In the genomic region with DNA sequence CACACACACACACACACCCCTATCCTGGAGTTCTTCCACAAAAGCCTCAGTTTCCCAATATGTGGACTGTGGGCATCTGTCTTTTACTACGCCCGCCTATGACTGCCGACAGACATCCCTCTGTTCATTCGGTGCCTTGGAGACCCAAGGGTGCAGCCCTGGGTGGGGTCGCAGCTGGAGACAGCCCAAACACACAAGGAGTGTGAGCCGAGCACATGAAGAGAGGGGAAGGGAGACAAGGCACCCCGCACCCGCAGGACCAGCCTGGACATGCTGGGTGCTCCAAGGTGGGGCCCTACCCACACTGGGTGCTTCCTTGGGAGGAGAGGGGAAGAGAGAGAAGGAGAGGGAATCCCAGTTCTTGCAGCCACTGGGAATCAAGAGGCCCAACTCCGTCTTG, we compare ENCODE assay signal across 10 cellular contexts. TPM values are rescaled to one million over a fixed set of nuclear protein-coding genes. Genes with fewer than 3 reads are reported as not detected.
DNase-seq lines count a peak whose midpoint lies in the region; ATAC-seq and TF ChIP-seq lines count a peak whose summit lies in the region.
"Had no signal": no experiment of that assay in that cellular context is flagged by ENCODE, and none has a peak within 500 bp of the region (broad histone marks: within the 10 kb centered on the region; RNA-seq: fewer than 3 reads in every experiment).

No MANE protein-coding gene starts in this region.

- TF ChIP-seq EP300 in SK-N-SH (IDR thresholded peaks at IDR 0.05; ENCODE audit: borderline replicate concordance in 1 of 2, low read depth in 1 of 2, low read length in 1 of 2) = no peak

- peaks cover 23% of the 10 kb centered on the region; the same call in 1 of the 2 replicates for H3K79me2 ChIP-seq in SK-N-SH (ENCODE audit: insufficient read depth)
- peaks cover 16% of the 10 kb centered on the region for H3K79me2 ChIP-seq in MM.1S (ENCODE audit: low read length)

- 89% methylated on average over 9 of the region's 9 CpGs for WGBS in SK-N-SH (ENCODE audit: low lambda C conversion rate)
- WGBS in body of pancreas, 2 donors = 82% methylated on average over 9 of the region's 9 CpGs

- H3K27ac ChIP-seq in SK-N-SH (ENCODE audit: low read depth in 2 of 2, low read length in 1 of 2) (peak overlapping the region; percentile 73 to 87; a peak in 3 of 4 replicates), MM.1S (ENCODE audit: low read length) (no peak overlapping the region), body of pancreas (no peak overlapping the region)

- H3K27ac Mint-ChIP-seq in effector memory CD8-positive, alpha-beta T cell = peak overlapping the region; percentile 53 to 99
- peak overlapping the region; percentile 97 for H3K27ac Mint-ChIP-seq in neural crest cell (ENCODE audit: unreplicated experiment)

- H3K4me1 ChIP-seq in SK-N-SH (ENCODE audit: control insufficient read depth in 1 of 2, insufficient read depth in 2 of 2, low read depth in 1 of 2, low read length in 1 of 2) = peaks cover 0 to 22% of the 10 kb centered on the region in 2 experiments; a peak in 1 of 4 replicates
- peaks cover 4% of the 10 kb centered on the region; the same call in 1 of the 2 replicates for H3K4me1 ChIP-seq in MM.1S (ENCODE audit: low read length)
- H3K4me1 ChIP-seq in body of pancreas = peaks cover 12% of the 10 kb centered on the region

- H2AFZ ChIP-seq in SK-N-SH (ENCODE audit: low read depth) = peak overlapping the region; percentile 100
- H2AFZ ChIP-seq in MM.1S (ENCODE audit: low read length) = peak overlapping the region; percentile 86; the same call in 1 of the 2 replicates

- H3K9me3 Mint-ChIP-seq in effector memory CD8-positive, alpha-beta T cell = no peaks in the 10 kb centered on the region
- no peaks in the 10 kb centered on the region for H3K9me3 Mint-ChIP-seq in neural crest cell

- TF ChIP-seq RAD21 in SK-N-SH (IDR thresholded peaks at IDR 0.05; ENCODE audit: low read length) = no peak

- H3K4me3 Mint-ChIP-seq in effector memory CD8-positive, alpha-beta T cell = peak overlapping the region; percentile 98
- H3K4me3 Mint-ChIP-seq in neural crest cell = peak overlapping the region; percentile 69

- no peaks in the 10 kb centered on the region for H4K20me1 ChIP-seq in SK-N-SH (ENCODE audit: insufficient read depth)
- no peaks in the 10 kb centered on the region for H4K20me1 ChIP-seq in MM.1S (ENCODE audit: insufficient read depth, low read length)

- peaks cover 0 to 9% of the 10 kb centered on the region in 2 experiments for H3K36me3 ChIP-seq in SK-N-SH (replicated peaks in 1 of 2; ENCODE audit: control insufficient read depth in 1 of 2, insufficient read depth in 2 of 2, low read length in 1 of 2)
- no peaks in the 10 kb centered on the region for H3K36me3 ChIP-seq in MM.1S (replicated peaks; ENCODE audit: insufficient read depth, low read length)
- no peaks in the 10 kb centered on the region for H3K36me3 ChIP-seq in body of pancreas (replicated peaks in 1 of 2; ENCODE audit: insufficient read depth in 1 of 2, low read depth in 2 of 2)

- peaks cover 29 to 31% of the 10 kb centered on the region in 2 donors for H3K4me1 Mint-ChIP-seq in effector memory CD8-positive, alpha-beta T cell (ENCODE audit: low read depth in 2 of 2)
- H3K4me1 Mint-ChIP-seq in neural crest cell = peaks cover 59% of the 10 kb centered on the region

- H3K9me3 ChIP-seq in SK-N-SH (no peaks in the 10 kb centered on the region), MM.1S (replicated peaks; ENCODE audit: insufficient read depth, low read length) (no peaks in the 10 kb centered on the region), body of pancreas (no peaks in the 10 kb centered on the region)

- no peak for DNase-seq in SK-N-SH
- DNase-seq in MM.1S = no peak
- no peak for DNase-seq in effector memory CD8-positive, alpha-beta T cell
- DNase-seq in neural crest cell (ENCODE audit: low read depth, low spot score) = no peak
- DNase-seq in DMS153 (lab: John Stamatoyannopoulos, UW) = no peak
- DNase-seq in body of pancreas = no peak
- DNase-seq: 8988T had no signal

- H3K4me3 ChIP-seq in SK-N-SH (ENCODE audit: low read depth in 2 of 2, low read length in 1 of 2) = no peak overlapping the region
- H3K4me3 ChIP-seq in MM.1S (ENCODE audit: low read length) = no peak overlapping the region
- no peak overlapping the region for H3K4me3 ChIP-seq in body of pancreas

- ATAC-seq in SK-N-SH treated with all-trans-retinoic acid at 6 μM for 48 hours (no peak), body of pancreas (no peak), HG03097 (IDR thresholded peaks at IDR 0.05; ENCODE audit: low FRiP score, unreplicated experiment) (no peak)
- no peak for ATAC-seq in effector memory CD8-positive, alpha-beta T cell (replicated peaks)

- POLR2A ChIA-PET in SK-N-SH (lab: Yijun Ruan, JAX) = interaction anchor here (1.7 kb wide), 1 partner anchor 20 kb away, joined by 4 read pairs; a partner anchor contains a TSS

- no peaks in the 10 kb centered on the region for H3F3A ChIP-seq in SK-N-SH (replicated peaks; ENCODE audit: insufficient read depth)
- H3F3A ChIP-seq in MM.1S (ENCODE audit: insufficient read depth, low read length) = no peaks in the 10 kb centered on the region

- CTCF ChIA-PET in SK-N-SH (lab: Yijun Ruan, JAX) = interaction anchor here (2.7 to 3.7 kb wide), 2 partner anchors 18 to 22 kb away, joined by 12 to 43 read pairs; no protein-coding TSS in a partner anchor

- TF ChIP-seq POLR2A in body of pancreas (IDR thresholded peaks at IDR 0.05) = no peak

- TF ChIP-seq CTCF in SK-N-SH (IDR thresholded peaks at IDR 0.05) (no peak), MM.1S (IDR thresholded peaks at IDR 0.05; ENCODE audit: low read length) (no peak), neural crest cell (conservative IDR thresholded peaks at IDR 0.05) (no peak), body of pancreas (IDR thresholded peaks at IDR 0.05) (no peak)

- H3K36me3 Mint-ChIP-seq in effector memory CD8-positive, alpha-beta T cell (ENCODE audit: insufficient read depth) = peaks cover 18% of the 10 kb centered on the region
- no peaks in the 10 kb centered on the region for H3K36me3 Mint-ChIP-seq in neural crest cell (ENCODE audit: low read depth)

- intact Hi-C loops in body of pancreas (cut with DNase I) = no loop called here

- H3K27me3 ChIP-seq in SK-N-SH (ENCODE audit: insufficient read depth) (no peaks in the 10 kb centered on the region), MM.1S (replicated peaks; ENCODE audit: insufficient read depth, low read length) (peaks cover 19% of the 10 kb centered on the region; the same call in 1 of the 2 replicates), body of pancreas (no peaks in the 10 kb centered on the region)

- H3K9me2 ChIP-seq in SK-N-SH (no peaks in the 10 kb centered on the region), MM.1S (replicated peaks; ENCODE audit: insufficient read depth, low read length) (no peaks in the 10 kb centered on the region)

- no peaks in the 10 kb centered on the region for H3K27me3 Mint-ChIP-seq in effector memory CD8-positive, alpha-beta T cell
- H3K27me3 Mint-ChIP-seq in neural crest cell (ENCODE audit: low read depth) = no peaks in the 10 kb centered on the region

- no peak overlapping the region for H3K9ac ChIP-seq in SK-N-SH
- H3K9ac ChIP-seq in MM.1S (ENCODE audit: low read length) = no peak overlapping the region

- H3K4me2 ChIP-seq in SK-N-SH = no peak overlapping the region
- H3K4me2 ChIP-seq in MM.1S (ENCODE audit: low read depth, low read length) = no peak overlapping the region

TF ChIP-seq in SK-N-SH, 30 proteins besides CTCF, POLR2A, EP300 and RAD21 (continues in another document):
- TF ChIP-seq, protein P1, sequence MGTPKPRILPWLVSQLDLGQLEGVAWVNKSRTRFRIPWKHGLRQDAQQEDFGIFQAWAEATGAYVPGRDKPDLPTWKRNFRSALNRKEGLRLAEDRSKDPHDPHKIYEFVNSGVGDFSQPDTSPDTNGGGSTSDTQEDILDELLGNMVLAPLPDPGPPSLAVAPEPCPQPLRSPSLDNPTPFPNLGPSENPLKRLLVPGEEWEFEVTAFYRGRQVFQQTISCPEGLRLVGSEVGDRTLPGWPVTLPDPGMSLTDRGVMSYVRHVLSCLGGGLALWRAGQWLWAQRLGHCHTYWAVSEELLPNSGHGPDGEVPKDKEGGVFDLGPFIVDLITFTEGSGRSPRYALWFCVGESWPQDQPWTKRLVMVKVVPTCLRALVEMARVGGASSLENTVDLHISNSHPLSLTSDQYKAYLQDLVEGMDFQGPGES (IDR thresholded peaks at IDR 0.05; ENCODE audit: low read depth, low read length) = no peak

TF ChIP-seq in SK-N-SH treated with all-trans-retinoic acid at 6 μM for 48 hours, 23 proteins besides CTCF, POLR2A, EP300 and RAD21 (continues in another document):
- TF ChIP-seq ZC3H10 (CRISPR knock-in tag; IDR thresholded peaks at IDR 0.05) (no peak), OSR1 (CRISPR knock-in tag; IDR thresholded peaks at IDR 0.05) (no peak)

RNA-seq across cellular contexts. Expression of a gene that starts 0.9 kb away (rescaled TPM):
- polyA plus RNA-seq in SK-N-SH (2012; rRNA removed) = 5.5 and 6.5 TPM in 2 replicates
- 2.8 and 5.4 TPM in 2 replicates for polyA plus RNA-seq in SK-N-SH (2012; cell fraction: cytosol; rRNA removed)
- polyA plus RNA-seq in SK-N-SH (2012; cell fraction: nucleus; rRNA removed) = 8.0 and 9.2 TPM in 2 replicates
- total RNA-seq in neural crest cell (9.5 and 11.7 TPM in 2 replicates), body of pancreas (1 to 10 TPM in 1 of 2 donors, not detected in 1; 4.6 TPM)

RNA-seq across cellular contexts. Expression of a gene that starts 1.2 kb away (rescaled TPM):
- 24.7 and 30.3 TPM in 2 replicates for polyA plus RNA-seq in SK-N-SH (2012; rRNA removed)
- polyA plus RNA-seq in SK-N-SH (2012; cell fraction: cytosol; rRNA removed) = 13.2 and 16.4 TPM in 2 replicates
- polyA plus RNA-seq in SK-N-SH (2012; cell fraction: nucleus; rRNA removed) = 20.2 and 25.7 TPM in 2 replicates
- total RNA-seq in neural crest cell (79.4 and 82.0 TPM in 2 replicates), body of pancreas (10 to 100 TPM; 19.7 to 31.0 TPM)

RNA-seq across cellular contexts. Expression of a gene that starts 19.5 kb away (rescaled TPM):
- polyA plus RNA-seq in SK-N-SH (2012; rRNA removed) = 8.4 and 10.8 TPM in 2 replicates
- 9.4 and 10.2 TPM in 2 replicates for polyA plus RNA-seq in SK-N-SH (2012; cell fraction: cytosol; rRNA removed)
- polyA plus RNA-seq in SK-N-SH (2012; cell fraction: nucleus; rRNA removed) = 27.5 and 30.0 TPM in 2 replicates
- total RNA-seq in neural crest cell (52.9 and 53.5 TPM in 2 replicates), body of pancreas (10 to 100 TPM in 1 of 2 donors, 1 to 10 TPM in 1; 9.1 to 20.1 TPM)

RNA-seq across cellular contexts. Expression of a gene that starts 19.9 kb away (rescaled TPM):
- polyA plus RNA-seq in SK-N-SH (2012; rRNA removed) = 12.8 and 13.6 TPM in 2 replicates
- polyA plus RNA-seq in SK-N-SH (2012; cell fraction: cytosol; rRNA removed) = 7.0 and 9.4 TPM in 2 replicates
- 8.4 and 9.5 TPM in 2 replicates for polyA plus RNA-seq in SK-N-SH (2012; cell fraction: nucleus; rRNA removed)
- total RNA-seq in neural crest cell = 18.3 and 19.7 TPM in 2 replicates
- 1 to 10 TPM; 4.6 to 8.6 TPM for total RNA-seq in body of pancreas

RNA-seq across cellular contexts. Expression of a gene that starts 35.4 kb away (rescaled TPM):
- 0.15 and 0.19 TPM in 2 replicates for polyA plus RNA-seq in SK-N-SH (2012; rRNA removed)
- polyA plus RNA-seq in SK-N-SH (2012; cell fraction: cytosol; rRNA removed) = 0.06 and 0.08 TPM in 2 replicates
- 1.3 and 1.4 TPM in 2 replicates for polyA plus RNA-seq in SK-N-SH (2012; cell fraction: nucleus; rRNA removed)
- total RNA-seq in neural crest cell (0.41 and 0.51 TPM in 2 replicates), body of pancreas (1 to 10 TPM in 1 of 2 donors, under 1 TPM in 1; 0.33 to 2.1 TPM)
- total RNA-seq: Daoy had no signal

Comparison
In these comparisons a context has a peak if more than half of its experiments do, and no peak if none do; other contexts are left out.
1. H3K27ac ChIP-seq: peak in SK-N-SH (2 of 2); none in MM.1S (single experiment) and body of pancreas (0 of 4).